1 cellular context compared by ENCODE assay signal in the genomic region with DNA sequence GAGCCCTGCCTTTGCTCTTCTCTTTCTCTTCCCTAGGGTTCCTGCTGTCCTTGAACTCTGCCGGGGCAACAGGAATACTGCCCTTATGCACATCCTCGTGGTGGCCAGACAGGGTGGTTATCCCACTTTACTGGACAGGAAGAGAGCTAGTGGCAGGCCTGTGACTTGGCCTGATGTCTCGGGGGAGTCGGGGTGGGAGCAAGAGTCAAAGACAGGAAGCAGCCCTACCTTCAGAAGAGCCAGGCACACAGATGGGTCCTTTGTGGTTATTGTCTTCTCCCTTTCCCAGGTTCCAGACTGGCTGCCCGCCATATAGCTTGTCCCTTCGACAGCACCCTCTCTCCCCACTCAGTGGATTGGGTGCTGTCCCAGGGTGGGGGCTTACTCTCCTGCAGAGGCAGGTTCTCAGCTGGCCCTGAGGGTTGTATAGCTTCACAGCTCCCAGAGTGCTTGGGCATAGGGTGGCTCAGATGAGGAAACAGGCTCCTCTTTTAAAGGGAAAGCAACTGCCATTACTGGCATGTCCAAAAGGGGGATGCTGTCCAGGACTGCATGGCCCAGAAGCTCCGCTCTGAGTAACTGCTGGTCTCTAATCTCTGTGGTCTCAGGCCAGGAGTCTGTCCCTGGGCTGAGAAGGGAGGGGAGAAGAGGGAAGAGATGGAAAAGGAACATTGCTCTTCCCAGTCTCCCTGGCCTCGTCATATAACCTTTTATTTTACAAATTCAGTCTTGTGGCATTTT.
TF ChIP-seq lines count a peak whose summit lies in the region.

No MANE protein-coding gene starts in this region.

TF ChIP-seq in GM12878, 131 proteins besides CTCF, POLR2A, EP300 and RAD21:
- TF ChIP-seq, protein P1, sequence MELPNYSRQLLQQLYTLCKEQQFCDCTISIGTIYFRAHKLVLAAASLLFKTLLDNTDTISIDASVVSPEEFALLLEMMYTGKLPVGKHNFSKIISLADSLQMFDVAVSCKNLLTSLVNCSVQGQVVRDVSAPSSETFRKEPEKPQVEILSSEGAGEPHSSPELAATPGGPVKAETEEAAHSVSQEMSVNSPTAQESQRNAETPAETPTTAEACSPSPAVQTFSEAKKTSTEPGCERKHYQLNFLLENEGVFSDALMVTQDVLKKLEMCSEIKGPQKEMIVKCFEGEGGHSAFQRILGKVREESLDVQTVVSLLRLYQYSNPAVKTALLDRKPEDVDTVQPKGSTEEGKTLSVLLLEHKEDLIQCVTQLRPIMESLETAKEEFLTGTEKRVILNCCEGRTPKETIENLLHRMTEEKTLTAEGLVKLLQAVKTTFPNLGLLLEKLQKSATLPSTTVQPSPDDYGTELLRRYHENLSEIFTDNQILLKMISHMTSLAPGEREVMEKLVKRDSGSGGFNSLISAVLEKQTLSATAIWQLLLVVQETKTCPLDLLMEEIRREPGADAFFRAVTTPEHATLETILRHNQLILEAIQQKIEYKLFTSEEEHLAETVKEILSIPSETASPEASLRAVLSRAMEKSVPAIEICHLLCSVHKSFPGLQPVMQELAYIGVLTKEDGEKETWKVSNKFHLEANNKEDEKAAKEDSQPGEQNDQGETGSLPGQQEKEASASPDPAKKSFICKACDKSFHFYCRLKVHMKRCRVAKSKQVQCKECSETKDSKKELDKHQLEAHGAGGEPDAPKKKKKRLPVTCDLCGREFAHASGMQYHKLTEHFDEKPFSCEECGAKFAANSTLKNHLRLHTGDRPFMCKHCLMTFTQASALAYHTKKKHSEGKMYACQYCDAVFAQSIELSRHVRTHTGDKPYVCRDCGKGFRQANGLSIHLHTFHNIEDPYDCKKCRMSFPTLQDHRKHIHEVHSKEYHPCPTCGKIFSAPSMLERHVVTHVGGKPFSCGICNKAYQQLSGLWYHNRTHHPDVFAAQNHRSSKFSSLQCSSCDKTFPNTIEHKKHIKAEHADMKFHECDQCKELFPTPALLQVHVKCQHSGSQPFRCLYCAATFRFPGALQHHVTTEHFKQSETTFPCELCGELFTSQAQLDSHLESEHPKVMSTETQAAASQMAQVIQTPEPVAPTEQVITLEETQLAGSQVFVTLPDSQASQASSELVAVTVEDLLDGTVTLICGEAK (IDR thresholded peaks at IDR 0.05; ENCODE audit: borderline replicate concordance) = no peak
- peak; percentile 14; the same call in 1 of the 2 replicates for TF ChIP-seq EED (IDR thresholded peaks at IDR 0.05; ENCODE audit: low read depth)
